In genomic region chr7:103793614-103794013, GRCh38 we compare ENCODE assay signal across 16 cellular contexts.
DNase-seq lines count a peak whose midpoint lies in the region; ATAC-seq, FAIRE-seq and TF ChIP-seq lines count a peak whose summit lies in the region.
"Had no signal": no experiment of that assay in that cellular context is flagged by ENCODE, and none has a peak within 500 bp of the region (broad histone marks: within the 10 kb centered on the region; RNA-seq: fewer than 3 reads in every experiment).

No MANE protein-coding gene starts in this region.

- no peaks in the 10 kb centered on the region for H3K4me1 Mint-ChIP-seq in activated T-cell treated with anti-CD3 and anti-CD28 coated beads, Interleukin-2, amount 50 U/mL, for 4 hours (ENCODE audit: low read depth)
- H3K4me1 Mint-ChIP-seq: CD4-positive, alpha-beta memory T cell had no signal

- WGBS in K562 (ENCODE audit: insufficient coverage, low coverage, missing lambda C conversion rate) = 48% methylated on average over 5 of the region's 5 CpGs

- no peak overlapping the region for H3K27ac ChIP-seq in K562 (ENCODE audit: extremely low read depth, low read depth, low read length)

- 0 out of 5 replicates have a peak, but pooled peaks cover 0 to 3% of the 10 kb centered on the region in 2 experiments for H3K4me1 ChIP-seq in K562 (replicated peaks in 1 of 2; ENCODE audit: control insufficient read depth in 2 of 2, insufficient read depth in 2 of 2, low read length in 2 of 2)

- TF ChIP-seq RAD21 in K562 (CRISPR knock-in tag; conservative IDR thresholded peaks at IDR 0.05 in 1 of 2, IDR thresholded peaks at IDR 0.05 in 1 of 2) = no peak

- intact Hi-C loops in K562 (cut with micrococcal nuclease) = no loop called here

- no peak for TF ChIP-seq EP300 in K562 (IDR thresholded peaks at IDR 0.05; ENCODE audit: low read length)

- H3K36me3 Mint-ChIP-seq in activated T-cell treated with anti-CD3 and anti-CD28 coated beads, Interleukin-2, amount 50 U/mL, for 4 hours (ENCODE audit: insufficient read depth) = no peaks in the 10 kb centered on the region
- H3K36me3 Mint-ChIP-seq: CD4-positive, alpha-beta memory T cell had no signal

- TF ChIP-seq POLR2A in K562 (conservative IDR thresholded peaks at IDR 0.05) = no peak

- no peak overlapping the region for H3K9ac ChIP-seq in K562 (ENCODE audit: insufficient read depth in 1 of 2, low read depth in 2 of 2, low read length in 2 of 2)

- H2AFZ ChIP-seq in K562 (ENCODE audit: low read depth, low read length) = peak overlapping the region; percentile 36; the same call in 1 of the 2 replicates

- no peak overlapping the region for H3K4me2 ChIP-seq in K562 (ENCODE audit: insufficient read depth, low read length)

- TF ChIP-seq CTCF in K562 (IDR thresholded peaks at IDR 0.05 in 2 of 3, conservative IDR thresholded peaks at IDR 0.05 in 1 of 3; ENCODE audit: insufficient read depth in 2 of 3, low read depth in 1 of 3, low read length in 3 of 3) = no peak

- no peaks in the 10 kb centered on the region for H3K9me3 ChIP-seq in K562 (replicated peaks; ENCODE audit: control insufficient read depth, insufficient read depth, low read depth, low read length)

- BruUV-seq in K562 (replicated peaks; lab: Mats Ljungman, UMichigan) = no TSS peak

- POLR2A ChIA-PET in K562 (lab: Yijun Ruan, JAX) = interaction anchor here (1.0 kb wide), 1 partner anchor 23 kb away, joined by 3 read pairs; no protein-coding TSS in a partner anchor

- H3K9me1 ChIP-seq in K562 (ENCODE audit: control insufficient read depth, insufficient read depth, low read length) = no peaks in the 10 kb centered on the region

- no peak overlapping the region for H3K4me3 Mint-ChIP-seq in activated T-cell treated with anti-CD3 and anti-CD28 coated beads, Interleukin-2, amount 50 U/mL, for 4 hours
- H3K4me3 Mint-ChIP-seq: CD4-positive, alpha-beta memory T cell had no signal

- H4K20me1 ChIP-seq in K562 (replicated peaks; ENCODE audit: control insufficient read depth, insufficient read depth, low read length) = no peaks in the 10 kb centered on the region

- in situ Hi-C loops in G401 (cut with HindIII; ENCODE audit: low sequenced_read_pairs) = no loop called here
- in situ Hi-C loops in K562 (cut with MboI) = no loop called here

- H3K4me3 ChIP-seq in K562 = no peak overlapping the region

- no peaks in the 10 kb centered on the region; a peak in 1 of 5 replicates for H3K27me3 ChIP-seq in K562 (ENCODE audit: control insufficient read depth in 2 of 2, insufficient read depth in 2 of 2, low read length in 2 of 2)

- H3K79me2 ChIP-seq in K562 (ENCODE audit: control insufficient read depth, insufficient read depth, low read length) = no peaks in the 10 kb centered on the region

- CTCF ChIA-PET in K562 (lab: Yijun Ruan, JAX; ENCODE audit: low intra/inter-chr PET ratio) = no interaction called here

- DNase-seq in DMS53 (lab: John Stamatoyannopoulos, UW) = peak; percentile 49
- peak; percentile 58 for DNase-seq in G401 (ENCODE audit: low spot score)
- DNase-seq in K562 (ENCODE audit: extremely low read depth in 1 of 4, low spot score in 3 of 4) = no peak
- DNase-seq in stimulated activated CD4-positive, alpha-beta T cell treated with anti-CD3 and anti-CD28 coated beads, Interleukin-1b, Interleukin-23, amount 100 ng/mL, for 48 hours = no peak
- DNase-seq in retina = no peak
- no peak for DNase-seq in activated T-cell treated with anti-CD3 and anti-CD28 coated beads, Interleukin-2, amount 50 U/mL, for 4 hours
- DNase-seq: C1 segment of cervical spinal cord; CD4-positive, alpha-beta memory T cell; COR-L47; DMS153; DMS79 treated with DMSO at 0.1 percent for 48 hours; H7; HCEC 1CT had no signal

- no peaks in the 10 kb centered on the region for H3K9me3 Mint-ChIP-seq in activated T-cell treated with anti-CD3 and anti-CD28 coated beads, Interleukin-2, amount 50 U/mL, for 4 hours

- FAIRE-seq in K562 (lab: Jason Lieb, UNC) = no peak
- FAIRE-seq: G401.6, GM12892, H1 had no signal

- H3K27me3 Mint-ChIP-seq in activated T-cell treated with anti-CD3 and anti-CD28 coated beads, Interleukin-2, amount 50 U/mL, for 4 hours (ENCODE audit: low read depth) = no peaks in the 10 kb centered on the region

- no peaks in the 10 kb centered on the region; the same call in 2 of the 3 replicates for H3K36me3 ChIP-seq in K562 (ENCODE audit: control insufficient read depth, insufficient read depth, low read length)

- ATAC-seq in K562 = peak; percentile 79
- no peak for ATAC-seq in activated T-cell treated with anti-CD3 and anti-CD28 coated beads, Interleukin-2, amount 50 U/mL, for 4 hours

TF ChIP-seq in K562, 482 proteins besides CTCF, POLR2A, EP300 and RAD21:
- TF ChIP-seq CREB5 (CRISPR knock-in tag; IDR thresholded peaks at IDR 0.05) (no peak), POU5F1 (IDR thresholded peaks at IDR 0.05; ENCODE audit: borderline replicate concordance, low read depth, low read length, partially characterized antibody) (no peak), STAT6 (CRISPR knock-in tag; IDR thresholded peaks at IDR 0.05) (no peak), PML (IDR thresholded peaks at IDR 0.05; ENCODE audit: low read length) (no peak), RFX5 (IDR thresholded peaks at IDR 0.05; ENCODE audit: low read depth, low read length) (no peak), JUNB (CRISPR knock-in tag; conservative IDR thresholded peaks at IDR 0.05) (no peak), RFX7 (CRISPR knock-in tag; IDR thresholded peaks at IDR 0.05) (no peak), ZNF764 (CRISPR knock-in tag; IDR thresholded peaks at IDR 0.05; ENCODE audit: low read depth) (no peak), ZHX1 (conservative IDR thresholded peaks at IDR 0.05; ENCODE audit: low read length) (no peak), MCM7 (IDR thresholded peaks at IDR 0.05) (no peak)
TF ChIP-seq in K562: peak in this region for 0.

Comparison
In these comparisons a context has a peak if more than half of its experiments do, and no peak if none do; other contexts are left out.
1. DNase-seq: peak in DMS53 (single experiment) and G401 (single experiment); none in K562 (0 of 4), stimulated activated CD4-positive, alpha-beta T cell treated with anti-CD3 and anti-CD28 coated beads, Interleukin-1b, Interleukin-23, amount 100 ng/mL, for 48 hours (single experiment), retina (single experiment) and activated T-cell treated with anti-CD3 and anti-CD28 coated beads, Interleukin-2, amount 50 U/mL, for 4 hours (single experiment).